1 cellular context compared by ENCODE assay signal in genomic region chr19:8615813-8616596, GRCh38.
TF ChIP-seq lines count a peak whose summit lies in the region.

No MANE protein-coding gene starts in this region.

TF ChIP-seq in GM23338, 12 proteins besides CTCF, POLR2A, EP300 and RAD21 (continued from another document):
- TF ChIP-seq ZNF462 (CRISPR knock-in tag; IDR thresholded peaks at IDR 0.05) (no peak), POLR2AphosphoS5 (IDR thresholded peaks at IDR 0.05; ENCODE audit: low read depth) (no peak), NANOG (IDR thresholded peaks at IDR 0.05; ENCODE audit: borderline replicate concordance) (no peak), ZNF114 (CRISPR knock-in tag; IDR thresholded peaks at IDR 0.05) (no peak), EZH2 (IDR thresholded peaks at IDR 0.05; ENCODE audit: low read depth, unreplicated experiment) (no peak), EZH2phosphoT487 (IDR thresholded peaks at IDR 0.05; ENCODE audit: unreplicated experiment) (no peak), STAT1 (IDR thresholded peaks at IDR 0.05; ENCODE audit: unreplicated experiment) (no peak), REST (IDR thresholded peaks at IDR 0.05; ENCODE audit: unreplicated experiment) (no peak), JUNB (IDR thresholded peaks at IDR 0.05; ENCODE audit: unreplicated experiment) (no peak), CREB1 (CRISPR knock-in tag; IDR thresholded peaks at IDR 0.05; ENCODE audit: low read depth) (no peak), ZNF331 (CRISPR knock-in tag; IDR thresholded peaks at IDR 0.05; ENCODE audit: low read depth) (no peak)
